ENCODE assay signal across 2 cellular contexts in the genomic region with DNA sequence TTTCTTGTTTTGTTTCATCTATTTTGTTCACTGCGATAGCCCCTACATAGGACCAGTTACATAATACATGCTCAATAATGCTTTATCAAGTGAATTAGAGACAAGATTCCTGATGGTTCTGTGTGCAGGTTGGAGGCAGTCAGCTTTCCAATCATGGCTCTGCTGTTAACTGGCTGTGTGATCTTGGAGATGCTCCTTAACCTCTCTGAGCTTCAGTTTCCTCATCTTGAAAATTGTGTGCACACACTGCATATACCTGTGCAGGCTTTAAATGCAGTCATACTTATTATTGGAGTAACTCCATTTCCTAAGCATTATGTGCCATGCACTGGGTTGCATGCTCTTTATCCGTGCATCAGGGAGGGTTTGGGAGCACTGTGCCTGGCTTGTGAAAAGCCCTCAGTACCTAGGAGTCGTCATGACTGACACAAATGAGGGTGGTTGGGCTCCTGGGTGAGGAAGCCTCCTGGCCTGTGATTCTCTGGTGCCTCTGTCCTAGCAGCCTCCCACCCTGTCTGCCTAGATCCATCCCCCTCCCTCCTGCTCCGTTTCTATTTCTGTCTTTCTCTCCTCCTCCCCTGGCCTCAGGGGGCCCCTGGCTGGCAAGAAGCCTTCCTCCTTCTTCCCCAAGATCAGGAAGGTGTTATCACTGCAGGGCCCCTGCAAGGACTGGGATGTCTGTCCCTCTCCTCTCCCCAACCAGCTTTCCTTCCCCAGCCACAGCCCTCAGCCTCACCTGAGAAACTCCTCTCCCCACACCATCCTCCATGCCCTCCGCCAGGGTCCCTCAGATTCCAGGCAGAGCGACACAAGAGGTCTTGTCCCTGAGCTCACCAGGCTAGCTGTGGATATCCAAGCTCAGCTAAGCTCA.
TF ChIP-seq lines count a peak whose summit lies in the region.

No MANE protein-coding gene starts in this region.

TF ChIP-seq in K562, 482 proteins besides CTCF, POLR2A, EP300 and RAD21:
- TF ChIP-seq BCL6 (CRISPR knock-in tag; IDR thresholded peaks at IDR 0.05) (no peak), IRF9 (tag; IDR thresholded peaks at IDR 0.05) (no peak), PCBP1 (IDR thresholded peaks at IDR 0.05; ENCODE audit: low read depth, low read length, poor library complexity, severe bottlenecking) (no peak), FUS (optimal IDR thresholded peaks at IDR 0.05; ENCODE audit: low read depth, low read length) (no peak), BCOR (IDR thresholded peaks at IDR 0.05) (peak; percentile 39), ZFP36 (IDR thresholded peaks at IDR 0.05; ENCODE audit: low read depth, low read length, partially characterized antibody) (peak; percentile 72), IRF2 (CRISPR knock-in tag; IDR thresholded peaks at IDR 0.05) (no peak), LCOR (CRISPR knock-in tag; IDR thresholded peaks at IDR 0.05) (no peak), FOSL1 (tag; conservative IDR thresholded peaks at IDR 0.05) (no peak), ZNF232 (CRISPR knock-in tag; IDR thresholded peaks at IDR 0.05) (no peak), ETV5 (CRISPR knock-in tag; IDR thresholded peaks at IDR 0.05; ENCODE audit: low read depth) (no peak), BMI1 (IDR thresholded peaks at IDR 0.05; ENCODE audit: low read length) (no peak), GTF2F1 (IDR thresholded peaks at IDR 0.05; ENCODE audit: low read depth, low read length) (no peak), RBM25 (IDR thresholded peaks at IDR 0.05; ENCODE audit: low read depth, low read length, severe bottlenecking) (peak; percentile 81), KDM1A (IDR thresholded peaks at IDR 0.05) (peak in 1 of 2 experiments; percentile 59; a peak in 2 of 4 replicates), CEBPG (CRISPR knock-in tag; IDR thresholded peaks at IDR 0.05) (no peak), CEBPG (tag; conservative IDR thresholded peaks at IDR 0.05 in 1 of 2, IDR thresholded peaks at IDR 0.05 in 1 of 2) (no peak), SIRT6 (IDR thresholded peaks at IDR 0.05; ENCODE audit: low read depth, low read length) (no peak)
- TF ChIP-seq, protein P1, sequence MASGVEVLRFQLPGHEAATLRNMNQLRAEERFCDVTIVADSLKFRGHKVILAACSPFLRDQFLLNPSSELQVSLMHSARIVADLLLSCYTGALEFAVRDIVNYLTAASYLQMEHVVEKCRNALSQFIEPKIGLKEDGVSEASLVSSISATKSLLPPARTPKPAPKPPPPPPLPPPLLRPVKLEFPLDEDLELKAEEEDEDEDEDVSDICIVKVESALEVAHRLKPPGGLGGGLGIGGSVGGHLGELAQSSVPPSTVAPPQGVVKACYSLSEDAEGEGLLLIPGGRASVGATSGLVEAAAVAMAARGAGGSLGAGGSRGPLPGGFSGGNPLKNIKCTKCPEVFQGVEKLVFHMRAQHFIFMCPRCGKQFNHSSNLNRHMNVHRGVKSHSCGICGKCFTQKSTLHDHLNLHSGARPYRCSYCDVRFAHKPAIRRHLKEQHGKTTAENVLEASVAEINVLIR (CRISPR knock-in tag; IDR thresholded peaks at IDR 0.05): no peak
- TF ChIP-seq, protein P2, sequence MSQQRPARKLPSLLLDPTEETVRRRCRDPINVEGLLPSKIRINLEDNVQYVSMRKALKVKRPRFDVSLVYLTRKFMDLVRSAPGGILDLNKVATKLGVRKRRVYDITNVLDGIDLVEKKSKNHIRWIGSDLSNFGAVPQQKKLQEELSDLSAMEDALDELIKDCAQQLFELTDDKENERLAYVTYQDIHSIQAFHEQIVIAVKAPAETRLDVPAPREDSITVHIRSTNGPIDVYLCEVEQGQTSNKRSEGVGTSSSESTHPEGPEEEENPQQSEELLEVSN (IDR thresholded peaks at IDR 0.05; ENCODE audit: borderline replicate concordance in 1 of 2, extremely low read depth in 1 of 2, insufficient read depth in 1 of 2, insufficient read length in 1 of 2, low read depth in 1 of 2, low read length in 1 of 2, poor library complexity in 1 of 2, severe bottlenecking in 1 of 2): no peak
- TF ChIP-seq, protein P3, sequence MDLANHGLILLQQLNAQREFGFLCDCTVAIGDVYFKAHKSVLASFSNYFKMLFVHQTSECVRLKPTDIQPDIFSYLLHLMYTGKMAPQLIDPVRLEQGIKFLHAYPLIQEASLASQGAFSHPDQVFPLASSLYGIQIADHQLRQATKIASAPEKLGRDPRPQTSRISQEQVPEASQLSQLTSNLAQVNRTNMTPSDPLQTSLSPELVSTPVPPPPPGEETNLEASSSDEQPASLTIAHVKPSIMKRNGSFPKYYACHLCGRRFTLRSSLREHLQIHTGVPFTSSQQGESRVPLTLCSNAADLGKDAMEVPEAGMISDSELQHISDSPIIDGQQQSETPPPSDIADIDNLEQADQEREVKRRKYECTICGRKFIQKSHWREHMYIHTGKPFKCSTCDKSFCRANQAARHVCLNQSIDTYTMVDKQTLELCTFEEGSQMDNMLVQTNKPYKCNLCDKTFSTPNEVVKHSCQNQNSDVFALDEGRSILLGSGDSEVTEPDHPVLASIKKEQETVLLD (IDR thresholded peaks at IDR 0.05): no peak

TF ChIP-seq in neural cell, 6 proteins besides CTCF, POLR2A, EP300 and RAD21:
- TF ChIP-seq SMC3 (conservative IDR thresholded peaks at IDR 0.05; ENCODE audit: poor library complexity) (no peak), EZH2 (IDR thresholded peaks at IDR 0.05; ENCODE audit: borderline replicate concordance, insufficient read depth, low read length, poor library complexity, severe bottlenecking) (no peak), MXI1 (conservative IDR thresholded peaks at IDR 0.05; ENCODE audit: poor library complexity, severe bottlenecking) (no peak)
- TF ChIP-seq, protein P4, sequence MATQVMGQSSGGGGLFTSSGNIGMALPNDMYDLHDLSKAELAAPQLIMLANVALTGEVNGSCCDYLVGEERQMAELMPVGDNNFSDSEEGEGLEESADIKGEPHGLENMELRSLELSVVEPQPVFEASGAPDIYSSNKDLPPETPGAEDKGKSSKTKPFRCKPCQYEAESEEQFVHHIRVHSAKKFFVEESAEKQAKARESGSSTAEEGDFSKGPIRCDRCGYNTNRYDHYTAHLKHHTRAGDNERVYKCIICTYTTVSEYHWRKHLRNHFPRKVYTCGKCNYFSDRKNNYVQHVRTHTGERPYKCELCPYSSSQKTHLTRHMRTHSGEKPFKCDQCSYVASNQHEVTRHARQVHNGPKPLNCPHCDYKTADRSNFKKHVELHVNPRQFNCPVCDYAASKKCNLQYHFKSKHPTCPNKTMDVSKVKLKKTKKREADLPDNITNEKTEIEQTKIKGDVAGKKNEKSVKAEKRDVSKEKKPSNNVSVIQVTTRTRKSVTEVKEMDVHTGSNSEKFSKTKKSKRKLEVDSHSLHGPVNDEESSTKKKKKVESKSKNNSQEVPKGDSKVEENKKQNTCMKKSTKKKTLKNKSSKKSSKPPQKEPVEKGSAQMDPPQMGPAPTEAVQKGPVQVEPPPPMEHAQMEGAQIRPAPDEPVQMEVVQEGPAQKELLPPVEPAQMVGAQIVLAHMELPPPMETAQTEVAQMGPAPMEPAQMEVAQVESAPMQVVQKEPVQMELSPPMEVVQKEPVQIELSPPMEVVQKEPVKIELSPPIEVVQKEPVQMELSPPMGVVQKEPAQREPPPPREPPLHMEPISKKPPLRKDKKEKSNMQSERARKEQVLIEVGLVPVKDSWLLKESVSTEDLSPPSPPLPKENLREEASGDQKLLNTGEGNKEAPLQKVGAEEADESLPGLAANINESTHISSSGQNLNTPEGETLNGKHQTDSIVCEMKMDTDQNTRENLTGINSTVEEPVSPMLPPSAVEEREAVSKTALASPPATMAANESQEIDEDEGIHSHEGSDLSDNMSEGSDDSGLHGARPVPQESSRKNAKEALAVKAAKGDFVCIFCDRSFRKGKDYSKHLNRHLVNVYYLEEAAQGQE (IDR thresholded peaks at IDR 0.05; ENCODE audit: borderline replicate concordance): no peak
